ENCODE assay signal across 24 cellular contexts in the genomic region with DNA sequence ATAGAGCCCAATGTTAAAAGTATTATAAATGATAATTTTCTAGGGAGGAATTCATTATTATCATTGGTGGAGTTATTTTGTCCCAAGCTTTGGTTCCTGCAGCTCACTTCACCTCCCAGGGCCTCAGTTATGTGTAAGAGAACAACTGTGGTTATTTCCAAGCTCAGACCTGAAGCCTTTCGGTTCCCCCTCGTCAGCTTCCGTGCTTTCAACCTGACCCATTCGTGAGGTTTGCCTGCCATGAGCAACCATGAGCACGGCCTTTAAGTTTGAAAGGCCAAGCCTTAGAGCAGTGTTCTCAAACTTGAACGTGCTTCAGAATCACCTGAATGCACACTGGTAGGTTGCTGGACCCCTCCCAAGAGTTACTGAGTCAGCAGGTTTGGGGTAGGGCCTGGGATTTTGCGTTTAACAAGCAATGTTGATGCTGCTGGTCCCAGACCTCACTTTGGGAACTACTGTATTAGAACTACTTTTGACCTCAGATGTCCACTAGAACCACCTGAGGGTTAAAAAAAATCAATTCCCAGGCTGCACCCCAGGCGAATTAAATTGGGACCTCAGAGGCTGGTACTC.
"Had no signal": no experiment of that assay in that cellular context is flagged by ENCODE, and none has a peak within 500 bp of the region (broad histone marks: within the 10 kb centered on the region; RNA-seq: fewer than 3 reads in every experiment).

No MANE protein-coding gene starts in this region.

- H3K4me3 Mint-ChIP-seq: immature natural killer cell; memory B cell; mesothelial cell of epicardium; naive B cell; natural killer cell treated with Interleukin-12 subunit alpha and Interleukin-12 subunit beta and Interleukin-15 and Interleukin-18, amount 100 ng/mL, for 72 hours; neural crest cell; stimulated activated naive B cell treated with anti-CD40 and anti-IgM and Interleukin-4, amounts not matched to agents 10 μg/mL and 1 μg/mL and 100 μg/mL, for 72 hours; stimulated activated naive CD8-positive, alpha-beta T cell treated with anti-CD3 and anti-CD28 coated beads, Interleukin-15, Interleukin-2, amounts not matched to agents 100 ng/mL and 50 ng/mL, for 24 hours had no signal

- H3K27me3 Mint-ChIP-seq: memory B cell had no signal

- H3K27ac ChIP-seq: neutrophil, pancreas, right lobe of liver, thoracic aorta, transverse colon, upper lobe of right lung, uterus had no signal

- H3K4me3 ChIP-seq: lung, mucosa of descending colon, pancreas, right lobe of liver, thoracic aorta, transverse colon, upper lobe of right lung, uterus had no signal

- H3K9me3 ChIP-seq: mucosa of descending colon, neutrophil, pancreas, right lobe of liver, thoracic aorta, transverse colon, upper lobe of right lung, uterus had no signal

- H3K36me3 Mint-ChIP-seq: immature natural killer cell; memory B cell; mesothelial cell of epicardium; naive B cell; natural killer cell treated with Interleukin-12 subunit alpha and Interleukin-12 subunit beta and Interleukin-15 and Interleukin-18, amount 100 ng/mL, for 72 hours; stimulated activated naive B cell treated with anti-CD40 and anti-IgM and Interleukin-4, amounts not matched to agents 10 μg/mL and 1 μg/mL and 100 μg/mL, for 72 hours had no signal

- H3K9me3 Mint-ChIP-seq: immature natural killer cell; memory B cell; mesothelial cell of epicardium; naive B cell; natural killer cell treated with Interleukin-12 subunit alpha and Interleukin-12 subunit beta and Interleukin-15 and Interleukin-18, amount 100 ng/mL, for 72 hours; neural crest cell; stimulated activated naive B cell treated with anti-CD40 and anti-IgM and Interleukin-4, amounts not matched to agents 10 μg/mL and 1 μg/mL and 100 μg/mL, for 72 hours; stimulated activated naive CD8-positive, alpha-beta T cell treated with anti-CD3 and anti-CD28 coated beads, Interleukin-15, Interleukin-2, amounts not matched to agents 100 ng/mL and 50 ng/mL, for 24 hours had no signal

- DNase-seq: cortex of kidney; hypothalamus; immature natural killer cell; mucosa of descending colon; naive B cell; pancreas; small intestine; stimulated activated CD4-positive, alpha-beta T cell treated with anti-CD3 and anti-CD28 coated beads, Interleukin-15, amount 100 ng/mL, for 24 hours; stimulated activated CD4-positive, alpha-beta T cell treated with anti-CD3 and anti-CD28 coated beads, Interleukin-2, amount 100 ng/mL, for 48 hours; stimulated activated naive B cell treated with anti-CD40 and anti-IgM and Interleukin-4, amounts not matched to agents 10 μg/mL and 1 μg/mL and 100 μg/mL, for 72 hours; transverse colon; upper lobe of right lung; uterus had no signal

- FAIRE-seq: frontal cortex, keratinocyte, pancreas, small intestine had no signal

- H3K36me3 ChIP-seq: neutrophil, pancreas, right lobe of liver, thoracic aorta, transverse colon, upper lobe of right lung, uterus had no signal

- ATAC-seq: mucosa of descending colon; natural killer cell treated with Interleukin-12 subunit alpha and Interleukin-12 subunit beta and Interleukin-15 and Interleukin-18, amount 100 ng/mL, for 72 hours; pancreas; right lobe of liver; stimulated activated naive B cell treated with anti-CD40 and anti-IgM and Interleukin-4, amounts not matched to agents 10 μg/mL and 1 μg/mL and 100 μg/mL, for 72 hours; upper lobe of right lung had no signal

- H3K27me3 ChIP-seq: pancreas, right lobe of liver, uterus had no signal

- H3K4me1 Mint-ChIP-seq: immature natural killer cell; memory B cell; mesothelial cell of epicardium; naive B cell; stimulated activated naive B cell treated with anti-CD40 and anti-IgM and Interleukin-4, amounts not matched to agents 10 μg/mL and 1 μg/mL and 100 μg/mL, for 72 hours had no signal

- H3K27ac Mint-ChIP-seq: immature natural killer cell; memory B cell; mesothelial cell of epicardium; naive B cell; natural killer cell treated with Interleukin-12 subunit alpha and Interleukin-12 subunit beta and Interleukin-15 and Interleukin-18, amount 100 ng/mL, for 72 hours; stimulated activated naive B cell treated with anti-CD40 and anti-IgM and Interleukin-4, amounts not matched to agents 10 μg/mL and 1 μg/mL and 100 μg/mL, for 72 hours; stimulated activated naive CD8-positive, alpha-beta T cell treated with anti-CD3 and anti-CD28 coated beads, Interleukin-15, Interleukin-2, amounts not matched to agents 100 ng/mL and 50 ng/mL, for 24 hours had no signal

- H3K4me1 ChIP-seq: right lobe of liver, transverse colon, upper lobe of right lung, uterus had no signal
